In the genomic region with DNA sequence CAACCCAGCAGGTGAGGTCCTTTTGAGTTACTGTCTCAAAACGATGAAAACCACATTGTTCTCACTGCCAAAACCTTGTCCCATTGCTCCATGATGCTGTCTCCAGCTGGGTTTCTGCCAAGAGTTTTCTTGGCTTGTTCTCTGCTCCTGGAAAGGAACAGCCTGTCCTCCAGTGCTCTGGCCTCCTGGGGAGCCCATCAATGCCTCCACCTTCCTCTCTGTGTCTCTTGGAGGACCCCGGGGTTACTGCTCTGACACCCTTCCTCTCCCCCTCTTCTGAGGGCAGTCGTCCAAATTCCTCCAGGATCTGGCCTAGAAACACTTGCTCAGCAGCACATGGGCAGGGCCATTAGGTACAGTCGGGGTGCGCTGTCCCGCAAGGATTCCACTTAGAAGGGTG, we compare ENCODE assay signal across 1 cellular context.
TF ChIP-seq lines count a peak whose summit lies in the region.

No MANE protein-coding gene starts in this region.

TF ChIP-seq in HepG2, 621 proteins besides CTCF, POLR2A, EP300 and RAD21 (continued from another document):
- no peak for TF ChIP-seq FOXA3 (CRISPR knock-in tag; IDR thresholded peaks at IDR 0.05)
- TF ChIP-seq, protein P1, sequence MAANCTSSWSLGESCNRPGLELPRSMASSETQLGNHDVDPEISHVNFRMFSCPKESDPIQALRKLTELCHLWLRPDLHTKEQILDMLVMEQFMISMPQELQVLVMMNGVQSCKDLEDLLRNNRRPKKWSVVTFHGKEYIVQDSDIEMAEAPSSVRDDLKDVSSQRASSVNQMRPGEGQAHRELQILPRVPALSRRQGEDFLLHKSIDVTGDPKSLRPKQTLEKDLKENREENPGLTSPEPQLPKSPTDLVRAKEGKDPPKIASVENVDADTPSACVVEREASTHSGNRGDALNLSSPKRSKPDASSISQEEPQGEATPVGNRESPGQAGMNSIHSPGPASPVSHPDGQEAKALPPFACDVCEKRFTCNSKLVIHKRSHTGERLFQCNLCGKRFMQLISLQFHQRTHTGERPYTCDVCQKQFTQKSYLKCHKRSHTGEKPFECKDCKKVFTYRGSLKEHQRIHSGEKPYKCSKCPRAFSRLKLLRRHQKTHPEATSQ (CRISPR knock-in tag; IDR thresholded peaks at IDR 0.05; ENCODE audit: borderline replicate concordance), result no peak
- TF ChIP-seq ZNF746 (CRISPR knock-in tag; IDR thresholded peaks at IDR 0.05), result no peak
- TF ChIP-seq MEIS2 (CRISPR knock-in tag; IDR thresholded peaks at IDR 0.05), result no peak
- TF ChIP-seq SIN3A (IDR thresholded peaks at IDR 0.05; ENCODE audit: borderline replicate concordance, low read depth, low read length), result no peak
- no peak for TF ChIP-seq CENPBD1 (CRISPR knock-in tag; IDR thresholded peaks at IDR 0.05; ENCODE audit: borderline replicate concordance, low read depth)
TF ChIP-seq in HepG2: peak in this region for 0.
